In the genomic region with DNA sequence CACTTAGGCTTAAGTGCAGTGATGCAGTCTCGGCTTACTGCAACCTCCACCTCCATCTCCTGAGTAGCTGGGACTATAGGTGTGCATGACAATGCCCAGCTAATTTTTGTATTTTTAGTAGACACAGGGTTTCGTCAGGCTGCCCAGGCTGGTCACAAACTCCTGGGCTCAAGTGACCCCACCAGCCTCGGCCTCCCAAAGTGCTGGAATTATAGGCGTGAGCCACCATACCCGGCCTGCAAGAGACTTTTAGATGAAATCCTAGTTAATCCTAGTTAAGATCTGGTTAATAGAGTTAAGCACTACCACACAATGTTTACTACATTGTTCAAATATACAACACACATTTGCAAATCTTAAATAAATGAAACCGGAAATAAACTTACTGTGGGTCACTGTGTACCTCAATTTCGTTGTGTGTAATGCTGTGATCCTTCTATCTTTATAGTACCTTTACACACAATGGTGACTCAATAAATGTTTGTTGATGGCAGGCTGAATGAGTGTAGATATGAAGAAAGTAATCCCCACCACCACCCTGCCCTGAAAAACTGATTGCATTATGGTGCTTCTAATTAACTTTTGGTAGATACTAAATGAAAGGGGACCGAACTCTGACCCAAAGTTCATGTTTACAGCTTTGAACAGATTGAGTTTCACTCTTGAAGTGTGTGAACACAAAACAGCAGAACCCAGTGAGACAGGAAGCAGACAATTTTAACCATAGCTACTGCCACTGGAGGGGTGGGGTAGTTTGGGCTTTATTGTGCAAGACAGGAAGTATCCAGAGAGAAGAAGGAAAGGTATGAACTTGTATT, we compare ENCODE assay signal across 9 cellular contexts.
A peak's percentile ranks its signal among the peaks of the same experiment; 100 is the strongest.
DNase-seq lines count a peak whose midpoint lies in the region; ATAC-seq and TF ChIP-seq lines count a peak whose summit lies in the region.
"Had no signal": no experiment of that assay in that cellular context is flagged by ENCODE, and none has a peak within 500 bp of the region (broad histone marks: within the 10 kb centered on the region; RNA-seq: fewer than 3 reads in every experiment).

No MANE protein-coding gene starts in this region.

- H3K4me3 Mint-ChIP-seq in activated naive CD8-positive, alpha-beta T cell, result peak overlapping the region; percentile 56

- H3K27me3 Mint-ChIP-seq in activated naive CD8-positive, alpha-beta T cell, result no peaks in the 10 kb centered on the region

- no peak for TF ChIP-seq CTCF in BJ (IDR thresholded peaks at IDR 0.05; ENCODE audit: insufficient read depth, low read depth, low read length)

- H3K9me3 Mint-ChIP-seq in activated naive CD8-positive, alpha-beta T cell (ENCODE audit: low read depth), result peaks cover 5% of the 10 kb centered on the region

- peaks cover 5% of the 10 kb centered on the region for H3K36me3 Mint-ChIP-seq in activated naive CD8-positive, alpha-beta T cell

- no peak overlapping the region for H3K4me3 ChIP-seq in BJ (ENCODE audit: low read depth, low read length)
- no peak overlapping the region for H3K4me3 ChIP-seq in SJCRH30

- H3K27me3 ChIP-seq in BJ (ENCODE audit: control insufficient read depth, insufficient read depth, low read length) (no peaks in the 10 kb centered on the region), SJCRH30 (no peaks in the 10 kb centered on the region)

- CTCF ChIA-PET in BJ (lab: Yijun Ruan, JAX), result interaction anchor here (0.8 to 1.5 kb wide), 3 partner anchors 31 to 243 kb away, joined by 3 to 4 read pairs (median 4); no protein-coding TSS in a partner anchor

- peak; percentile 90 for ATAC-seq in GM18873 (IDR thresholded peaks at IDR 0.05; ENCODE audit: low FRiP score, unreplicated experiment)
- ATAC-seq in HG03066 (IDR thresholded peaks at IDR 0.05; ENCODE audit: low read depth, unreplicated experiment), result peak; percentile 96

- POLR2A ChIA-PET in BJ (lab: Charles Lee), result interaction anchor here (0.6 kb wide), 2 partner anchors 116 to 182 kb away, joined by 3 read pairs; no protein-coding TSS in a partner anchor

- H3K4me1 Mint-ChIP-seq in activated naive CD8-positive, alpha-beta T cell (ENCODE audit: low read depth), result peaks cover 90% of the 10 kb centered on the region

- peak overlapping the region; percentile 94 for H3K27ac Mint-ChIP-seq in activated naive CD8-positive, alpha-beta T cell

- DNase-seq in BJ (ENCODE audit: low read depth) (peak; percentile 24), NOMO-1 (lab: John Stamatoyannopoulos, UW; ENCODE audit: unreplicated experiment in 2 of 2) (peak; percentile 90 to 93), left kidney (ENCODE audit: low read depth, low spot score) (peak; percentile 17), SJCRH30 (no peak), dedifferentiated amniotic fluid mesenchymal stem cell (ENCODE audit: extremely low spot score) (no peak)

- no peak overlapping the region for H3K27ac ChIP-seq in SJCRH30
- H3K27ac ChIP-seq: parathyroid adenoma had no signal

- H3K36me3 ChIP-seq in BJ (ENCODE audit: control insufficient read depth, insufficient read depth, low read length) (no peaks in the 10 kb centered on the region), SJCRH30 (no peaks in the 10 kb centered on the region)

- H3K4me1 ChIP-seq in SJCRH30, result no peaks in the 10 kb centered on the region; the same call in 1 of the 2 replicates
- H3K4me1 ChIP-seq: parathyroid adenoma had no signal

- H3K9me3 ChIP-seq in SJCRH30 (replicated peaks), result no peaks in the 10 kb centered on the region

Comparison
In these comparisons a context has a peak if more than half of its experiments do, and no peak if none do; other contexts are left out.
1. DNase-seq: peak in BJ (single experiment), NOMO-1 (2 of 2) and left kidney (single experiment); none in SJCRH30 (0 of 2) and dedifferentiated amniotic fluid mesenchymal stem cell (single experiment).